ENCODE assay signal across 12 cellular contexts in genomic region chr19:57719901-57720519, GRCh38.
"Had no signal": no experiment of that assay in that cellular context is flagged by ENCODE, and none has a peak within 500 bp of the region (broad histone marks: within the 10 kb centered on the region; RNA-seq: fewer than 3 reads in every experiment).

No MANE protein-coding gene starts in this region.

- H3K27me3 Mint-ChIP-seq: activated CD8-positive, alpha-beta T cell treated with anti-CD3 and anti-CD28 coated beads for 36 hours; activated naive CD8-positive, alpha-beta T cell treated with anti-CD3 and anti-CD28 coated beads, Interleukin-2, amount 50 U/mL, for 24 hours had no signal

- H3K27me3 ChIP-seq: gastrocnemius medialis, right atrium auricular region, thyroid gland had no signal

- DNase-seq: activated CD8-positive, alpha-beta T cell treated with anti-CD3 and anti-CD28 coated beads for 36 hours; activated naive CD4-positive, alpha-beta T cell treated with Interleukin-2 at 50 U/mL for 16 hours; activated naive CD8-positive, alpha-beta T cell treated with anti-CD3 and anti-CD28 coated beads, Interleukin-2, amount 50 U/mL, for 24 hours; gastrocnemius medialis; kidney glomerular epithelial cell; lower lobe of right lung; midbrain; small intestine; T-helper 9 cell; thyroid gland had no signal

- H3K27ac ChIP-seq: gastrocnemius medialis, lower lobe of right lung, right atrium auricular region, thyroid gland had no signal

- H3K4me3 ChIP-seq: gastrocnemius medialis, lower lobe of right lung, right atrium auricular region, thyroid gland had no signal

- H3K27ac Mint-ChIP-seq: activated CD8-positive, alpha-beta T cell treated with anti-CD3 and anti-CD28 coated beads for 36 hours; activated naive CD8-positive, alpha-beta T cell treated with anti-CD3 and anti-CD28 coated beads, Interleukin-2, amount 50 U/mL, for 24 hours; activated T-helper 1 cell treated with anti-CD3 and anti-CD28 coated beads, Interleukin-12 subunit alpha, Interleukin-12 subunit beta, Interleukin-2, Interleukin-4 antibody, amounts not matched to agents 30 ng/mL and 10 ng/mL and 1 ng/mL, durations not matched to agents 14 hours and 24 hours and 36 hours had no signal

- H3K4me3 Mint-ChIP-seq: activated CD8-positive, alpha-beta T cell treated with anti-CD3 and anti-CD28 coated beads for 36 hours; activated naive CD8-positive, alpha-beta T cell treated with anti-CD3 and anti-CD28 coated beads, Interleukin-2, amount 50 U/mL, for 24 hours; activated T-helper 1 cell treated with anti-CD3 and anti-CD28 coated beads, Interleukin-12 subunit alpha, Interleukin-12 subunit beta, Interleukin-2, Interleukin-4 antibody, amounts not matched to agents 30 ng/mL and 10 ng/mL and 1 ng/mL, durations not matched to agents 14 hours and 24 hours and 36 hours had no signal

- H3K4me1 ChIP-seq: gastrocnemius medialis, lower lobe of right lung, right atrium auricular region, thyroid gland had no signal

- H3K9me3 ChIP-seq: thyroid gland had no signal

- ATAC-seq: activated CD8-positive, alpha-beta T cell treated with anti-CD3 and anti-CD28 coated beads for 36 hours; activated naive CD8-positive, alpha-beta T cell treated with anti-CD3 and anti-CD28 coated beads, Interleukin-2, amount 50 U/mL, for 24 hours; gastrocnemius medialis; lower lobe of right lung had no signal
